10 cellular contexts compared by ENCODE assay signal in genomic region chr7:77327932-77328628, GRCh38.
DNase-seq lines count a peak whose midpoint lies in the region; ATAC-seq and TF ChIP-seq lines count a peak whose summit lies in the region.
"Had no signal": no experiment of that assay in that cellular context is flagged by ENCODE, and none has a peak within 500 bp of the region (broad histone marks: within the 10 kb centered on the region; RNA-seq: fewer than 3 reads in every experiment).

No MANE protein-coding gene starts in this region.

- DNase-seq in activated T-cell treated with anti-CD3 and anti-CD28 coated beads for 1 hour (ENCODE audit: low read depth) (peak; percentile 5), activated T-cell treated with anti-CD3 and anti-CD28 coated beads for 4 hours (no peak), activated B cell treated with CpG ODN at 0.5 μM for 24 hours (no peak), tibial artery (no peak), H7 (no peak), NCI-H2227 treated with DMSO at 0.1 percent for 48 hours (lab: John Stamatoyannopoulos, UW) (no peak), globus pallidus (ENCODE audit: low spot score) (no peak)
- DNase-seq: NCI-H446 had no signal

- no peak for TF ChIP-seq POLR2A in gastroesophageal sphincter (IDR thresholded peaks at IDR 0.05)

- ATAC-seq in activated B cell treated with CpG ODN at 0.5 μM for 24 hours (ENCODE audit: low read depth) (no peak), gastroesophageal sphincter (no peak)

- intact Hi-C loops in activated B cell treated with CpG ODN at 0.5 μM for 24 hours (cut with micrococcal nuclease) = no loop called here
- intact Hi-C loops in tibial artery (cut with DNase I; ENCODE audit: low total_unique reads) = no loop called here

- peaks cover 61% of the 10 kb centered on the region for H3K36me3 Mint-ChIP-seq in activated B cell treated with CpG ODN at 0.5 μM for 24 hours (ENCODE audit: low read depth)

- CTCF ChIA-PET in activated B cell treated with CpG ODN at 0.5 μM for 24 hours (lab: Charles Lee) = no interaction called here

- H3K27ac Mint-ChIP-seq in activated B cell treated with CpG ODN at 0.5 μM for 24 hours = peak overlapping the region; percentile 14

- H3K4me1 Mint-ChIP-seq in activated B cell treated with CpG ODN at 0.5 μM for 24 hours = peaks cover 39% of the 10 kb centered on the region

- H3K27me3 ChIP-seq in gastroesophageal sphincter (no peaks in the 10 kb centered on the region), tibial artery (no peaks in the 10 kb centered on the region), H7 (ENCODE audit: control insufficient read depth, insufficient read depth, low read length) (no peaks in the 10 kb centered on the region)

- H3K4me3 Mint-ChIP-seq in activated B cell treated with CpG ODN at 0.5 μM for 24 hours = no peak overlapping the region

- no peaks in the 10 kb centered on the region for H3K27me3 Mint-ChIP-seq in activated B cell treated with CpG ODN at 0.5 μM for 24 hours

- H3K4me1 ChIP-seq in gastroesophageal sphincter = peaks cover 20 to 77% (median 37%) of the 10 kb centered on the region in 3 donors
- peaks cover 0 to 57% (median 31%) of the 10 kb centered on the region in 4 donors for H3K4me1 ChIP-seq in tibial artery

- TF ChIP-seq CTCF in activated B cell treated with CpG ODN at 0.5 μM for 24 hours (IDR thresholded peaks at IDR 0.05) = no peak
- no peak for TF ChIP-seq CTCF in gastroesophageal sphincter (IDR thresholded peaks at IDR 0.05)
- TF ChIP-seq CTCF in tibial artery (IDR thresholded peaks at IDR 0.05) = no peak

- H3K36me3 ChIP-seq in gastroesophageal sphincter (no peaks in the 10 kb centered on the region), tibial artery (no peaks in the 10 kb centered on the region), H7 (replicated peaks; ENCODE audit: control insufficient read depth, insufficient read depth, low read length) (no peaks in the 10 kb centered on the region)

- H3K4me3 ChIP-seq in gastroesophageal sphincter (no peak overlapping the region), tibial artery (no peak overlapping the region), H7 (ENCODE audit: insufficient read depth, low read depth, low read length) (no peak overlapping the region)

- no peaks in the 10 kb centered on the region for H3K9me3 Mint-ChIP-seq in activated B cell treated with CpG ODN at 0.5 μM for 24 hours

- POLR2A ChIA-PET in activated B cell treated with CpG ODN at 0.5 μM for 24 hours (lab: Charles Lee) = interaction anchor here (1.0 kb wide), 1 partner anchor 88 kb away, joined by 9 read pairs; the partner anchor contains the start of gene GSAP

- no peak for TF ChIP-seq EP300 in gastroesophageal sphincter (IDR thresholded peaks at IDR 0.05)

- no peaks in the 10 kb centered on the region for H3K9me3 ChIP-seq in gastroesophageal sphincter
- no peaks in the 10 kb centered on the region for H3K9me3 ChIP-seq in tibial artery

- peak overlapping the region; percentile 82 to 86 (median 85) for H3K27ac ChIP-seq in gastroesophageal sphincter
- peak overlapping the region; percentile 66 to 71 for H3K27ac ChIP-seq in tibial artery
- H3K27ac ChIP-seq: C4-2B had no signal

- 22 to 25% methylated on average over 3 to 5 of the region's 6 CpGs for WGBS in gastroesophageal sphincter (ENCODE audit: low coverage in 1 of 2), 2 donors
